In genomic region chr5:80254767-80255424, GRCh38 we compare ENCODE assay signal across 1 cellular context.
A peak's percentile ranks its signal among the peaks of the same experiment; 100 is the strongest.
TF ChIP-seq lines count a peak whose summit lies in the region.

No MANE protein-coding gene starts in this region.

TF ChIP-seq in K562, 482 proteins besides CTCF, POLR2A, EP300 and RAD21 (continued from another document):
- TF ChIP-seq, protein P1, sequence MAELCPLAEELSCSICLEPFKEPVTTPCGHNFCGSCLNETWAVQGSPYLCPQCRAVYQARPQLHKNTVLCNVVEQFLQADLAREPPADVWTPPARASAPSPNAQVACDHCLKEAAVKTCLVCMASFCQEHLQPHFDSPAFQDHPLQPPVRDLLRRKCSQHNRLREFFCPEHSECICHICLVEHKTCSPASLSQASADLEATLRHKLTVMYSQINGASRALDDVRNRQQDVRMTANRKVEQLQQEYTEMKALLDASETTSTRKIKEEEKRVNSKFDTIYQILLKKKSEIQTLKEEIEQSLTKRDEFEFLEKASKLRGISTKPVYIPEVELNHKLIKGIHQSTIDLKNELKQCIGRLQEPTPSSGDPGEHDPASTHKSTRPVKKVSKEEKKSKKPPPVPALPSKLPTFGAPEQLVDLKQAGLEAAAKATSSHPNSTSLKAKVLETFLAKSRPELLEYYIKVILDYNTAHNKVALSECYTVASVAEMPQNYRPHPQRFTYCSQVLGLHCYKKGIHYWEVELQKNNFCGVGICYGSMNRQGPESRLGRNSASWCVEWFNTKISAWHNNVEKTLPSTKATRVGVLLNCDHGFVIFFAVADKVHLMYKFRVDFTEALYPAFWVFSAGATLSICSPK (IDR thresholded peaks at IDR 0.05; ENCODE audit: borderline replicate concordance) = no peak
- TF ChIP-seq MGA (IDR thresholded peaks at IDR 0.05) (0 out of 2 replicates have a peak, but pooled peaks have one; percentile 13), BCLAF1 (IDR thresholded peaks at IDR 0.05; ENCODE audit: borderline replicate concordance in 1 of 2, control insufficient read depth in 1 of 2, low read depth in 2 of 2, low read length in 1 of 2) (no peak), MEIS2 (IDR thresholded peaks at IDR 0.05; ENCODE audit: partially characterized antibody) (no peak), DEAF1 (CRISPR knock-in tag; IDR thresholded peaks at IDR 0.05) (no peak), CBFA2T2 (conservative IDR thresholded peaks at IDR 0.05) (no peak), DIDO1 (tag; IDR thresholded peaks at IDR 0.05; ENCODE audit: low read depth) (no peak), ZC3H8 (IDR thresholded peaks at IDR 0.05) (no peak), POLR2H (tag; IDR thresholded peaks at IDR 0.05; ENCODE audit: low read depth) (no peak), ZNF12 (CRISPR knock-in tag; IDR thresholded peaks at IDR 0.05) (0 out of 2 replicates have a peak, but pooled peaks have one; percentile 2), FOXJ2 (tag; IDR thresholded peaks at IDR 0.05) (0 out of 2 replicates have a peak, but pooled peaks have one; percentile 25), ZBTB8A (IDR thresholded peaks at IDR 0.05; ENCODE audit: partially characterized antibody) (no peak), ZNF184 (CRISPR knock-in tag; IDR thresholded peaks at IDR 0.05) (no peak), CBFA2T3 (IDR thresholded peaks at IDR 0.05) (no peak), PRMT5 (CRISPR knock-in tag; IDR thresholded peaks at IDR 0.05) (no peak), ETV5 (CRISPR knock-in tag; IDR thresholded peaks at IDR 0.05; ENCODE audit: low read depth) (no peak), KLF16 (IDR thresholded peaks at IDR 0.05) (no peak), TAF7 (tag; IDR thresholded peaks at IDR 0.05) (no peak), SIRT6 (IDR thresholded peaks at IDR 0.05; ENCODE audit: low read depth, low read length) (no peak), CUX1 (CRISPR knock-in tag; IDR thresholded peaks at IDR 0.05) (no peak), ZFPM2 (CRISPR knock-in tag; IDR thresholded peaks at IDR 0.05) (no peak), JUN (IDR thresholded peaks at IDR 0.05; ENCODE audit: borderline replicate concordance, low read depth, low read length) (no peak), JUN (CRISPR knock-in tag; IDR thresholded peaks at IDR 0.05; ENCODE audit: borderline replicate concordance) (no peak)
- TF ChIP-seq, protein P2, sequence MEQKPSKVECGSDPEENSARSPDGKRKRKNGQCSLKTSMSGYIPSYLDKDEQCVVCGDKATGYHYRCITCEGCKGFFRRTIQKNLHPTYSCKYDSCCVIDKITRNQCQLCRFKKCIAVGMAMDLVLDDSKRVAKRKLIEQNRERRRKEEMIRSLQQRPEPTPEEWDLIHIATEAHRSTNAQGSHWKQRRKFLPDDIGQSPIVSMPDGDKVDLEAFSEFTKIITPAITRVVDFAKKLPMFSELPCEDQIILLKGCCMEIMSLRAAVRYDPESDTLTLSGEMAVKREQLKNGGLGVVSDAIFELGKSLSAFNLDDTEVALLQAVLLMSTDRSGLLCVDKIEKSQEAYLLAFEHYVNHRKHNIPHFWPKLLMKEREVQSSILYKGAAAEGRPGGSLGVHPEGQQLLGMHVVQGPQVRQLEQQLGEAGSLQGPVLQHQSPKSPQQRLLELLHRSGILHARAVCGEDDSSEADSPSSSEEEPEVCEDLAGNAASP (IDR thresholded peaks at IDR 0.05) = no peak
- TF ChIP-seq, protein P3, sequence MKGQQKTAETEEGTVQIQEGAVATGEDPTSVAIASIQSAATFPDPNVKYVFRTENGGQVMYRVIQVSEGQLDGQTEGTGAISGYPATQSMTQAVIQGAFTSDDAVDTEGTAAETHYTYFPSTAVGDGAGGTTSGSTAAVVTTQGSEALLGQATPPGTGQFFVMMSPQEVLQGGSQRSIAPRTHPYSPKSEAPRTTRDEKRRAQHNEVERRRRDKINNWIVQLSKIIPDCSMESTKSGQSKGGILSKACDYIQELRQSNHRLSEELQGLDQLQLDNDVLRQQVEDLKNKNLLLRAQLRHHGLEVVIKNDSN (CRISPR knock-in tag; IDR thresholded peaks at IDR 0.05) = 0 out of 2 replicates have a peak, but pooled peaks have one; percentile 29
TF ChIP-seq in K562: peak in this region for 9.
